16 cellular contexts compared by ENCODE assay signal in the genomic region with DNA sequence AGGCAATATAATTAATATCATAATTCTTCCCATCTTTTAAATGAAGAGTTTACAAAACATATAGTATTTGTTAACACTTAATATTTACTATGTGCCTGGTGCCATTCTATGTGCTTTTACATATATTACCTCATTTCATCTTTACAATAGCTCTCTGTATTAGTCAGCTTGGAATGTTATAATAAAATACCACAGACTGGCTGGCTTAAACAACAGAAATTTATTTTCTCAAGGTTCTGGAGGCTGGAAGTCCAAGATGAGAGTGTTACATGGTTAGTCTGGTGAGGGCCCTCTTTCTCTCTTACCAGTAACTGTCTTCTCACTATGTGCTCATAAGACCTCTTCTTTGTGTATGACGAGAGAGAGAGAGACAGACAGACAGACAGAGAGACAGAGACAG.
DNase-seq lines count a peak whose midpoint lies in the region; ATAC-seq and TF ChIP-seq lines count a peak whose summit lies in the region.
"Had no signal": no experiment of that assay in that cellular context is flagged by ENCODE, and none has a peak within 500 bp of the region (broad histone marks: within the 10 kb centered on the region; RNA-seq: fewer than 3 reads in every experiment).

No MANE protein-coding gene starts in this region.

- H3K4me3 ChIP-seq in IMR-90 (ENCODE audit: insufficient read depth, low read depth, low read length): no peak overlapping the region
- H3K4me3 ChIP-seq in astrocyte of the cerebellum (ENCODE audit: low read depth, low read length): no peak overlapping the region
- H3K4me3 ChIP-seq in fibroblast of mammary gland (ENCODE audit: control insufficient read depth, low read depth, low read length): no peak overlapping the region
- no peak overlapping the region for H3K4me3 ChIP-seq in neuronal stem cell (ENCODE audit: low read length in 2 of 2)
- H3K4me3 ChIP-seq: SJSA1 had no signal

- dilution Hi-C loops in IMR-90 (cut with HindIII; ENCODE audit: low sequenced_read_pairs, unreplicated experiment): no loop called here

- no peak overlapping the region for H4K5ac ChIP-seq in IMR-90 (ENCODE audit: low read depth, low read length)

- H3K23ac ChIP-seq in IMR-90 (ENCODE audit: low read depth, low read length) (no peak overlapping the region), neuronal stem cell (ENCODE audit: low read depth, low read length, poor library complexity) (no peak overlapping the region)

- no peak overlapping the region for H2AK9ac ChIP-seq in IMR-90 (replicated peaks; ENCODE audit: low read depth, low read length, poor library complexity)

- TF ChIP-seq CTCF in IMR-90 (conservative IDR thresholded peaks at IDR 0.05; ENCODE audit: low read depth, low read length): no peak
- TF ChIP-seq CTCF in astrocyte of the cerebellum (IDR thresholded peaks at IDR 0.05; ENCODE audit: low read depth, low read length, missing control alignments): no peak
- no peak for TF ChIP-seq CTCF in fibroblast of mammary gland (conservative IDR thresholded peaks at IDR 0.05; ENCODE audit: control insufficient read depth, insufficient read depth, low read depth, low read length)

- H3K27ac ChIP-seq in IMR-90 (ENCODE audit: insufficient read depth, low read length): peak overlapping the region; percentile 32; the same call in 1 of the 2 replicates
- H3K27ac ChIP-seq in neuronal stem cell (replicated peaks; ENCODE audit: low read length): no peak overlapping the region
- H3K27ac ChIP-seq: SJSA1 had no signal

- H3K14ac ChIP-seq in IMR-90 (replicated peaks; ENCODE audit: low read depth, low read length): no peak overlapping the region
- H3K14ac ChIP-seq in neuronal stem cell (ENCODE audit: low read length): no peak overlapping the region

- H2BK120ac ChIP-seq in IMR-90 (ENCODE audit: low read depth, low read length) (peak overlapping the region; percentile 70; the same call in 1 of the 2 replicates), neuronal stem cell (ENCODE audit: low read depth, low read length) (no peak overlapping the region)

- no TSS peak for BruUV-seq in IMR-90 (replicated peaks; lab: Mats Ljungman, UMichigan)

- ATAC-seq in IMR-90 (ENCODE audit: low read depth) (peak; percentile 67), HG03280 (IDR thresholded peaks at IDR 0.05; ENCODE audit: unreplicated experiment) (no peak)

- intact Hi-C loops in IMR-90 (cut with micrococcal nuclease): no loop called here

- H3K36me3 ChIP-seq in IMR-90 (ENCODE audit: control insufficient read depth, insufficient read depth, low read length) (no peaks in the 10 kb centered on the region), neuronal stem cell (replicated peaks in 1 of 2; ENCODE audit: control insufficient read depth in 2 of 2, insufficient read depth in 2 of 2, low read length in 2 of 2) (no peaks in the 10 kb centered on the region)
- H3K36me3 ChIP-seq: SJSA1 had no signal

- H2AK5ac ChIP-seq in IMR-90 (ENCODE audit: low read depth, low read length) (no peak overlapping the region), neuronal stem cell (ENCODE audit: low read depth, low read length) (no peak overlapping the region)

- H3K4ac ChIP-seq in IMR-90 (ENCODE audit: low read depth, low read length) (peak overlapping the region; percentile 32; the same call in 1 of the 2 replicates), neuronal stem cell (ENCODE audit: low read length) (no peak overlapping the region)

- no peak overlapping the region for H2AFZ ChIP-seq in IMR-90 (replicated peaks; ENCODE audit: low read length, poor library complexity)
- peak overlapping the region; percentile 0 for H2AFZ ChIP-seq in neuronal stem cell (ENCODE audit: low read length)

- no CpG with 5 or more reads among the region's 1 CpG for WGBS in IMR-90 (ENCODE audit: extremely low coverage in 2 of 2, insufficient read length in 1 of 2), 2 experiments
- no CpG with 5 or more reads among the region's 1 CpG for WGBS in neuronal stem cell (ENCODE audit: extremely low coverage in 2 of 2, insufficient read length in 2 of 2, insufficient replicate concordance in 1 of 2), 2 donors

- peak overlapping the region; percentile 69; the same call in 1 of the 2 replicates for H3K18ac ChIP-seq in IMR-90 (ENCODE audit: low read depth, low read length)
- no peak overlapping the region for H3K18ac ChIP-seq in neuronal stem cell (ENCODE audit: low read length)

- no peaks in the 10 kb centered on the region for H3K27me3 ChIP-seq in IMR-90 (ENCODE audit: control insufficient read depth, insufficient read depth, low read length)
- H3K27me3 ChIP-seq in neuronal stem cell (ENCODE audit: control insufficient read depth in 3 of 3, insufficient read depth in 3 of 3, low read depth in 1 of 3, low read length in 3 of 3): no peaks in the 10 kb centered on the region
- H3K27me3 ChIP-seq: SJSA1 had no signal

- H4K91ac ChIP-seq in IMR-90 (ENCODE audit: insufficient read depth, low read depth, low read length) (no peak overlapping the region), neuronal stem cell (ENCODE audit: low read depth, low read length, poor library complexity) (no peak overlapping the region)

- TF ChIP-seq RAD21 in IMR-90 (IDR thresholded peaks at IDR 0.05; ENCODE audit: low read length): no peak

- POLR2A ChIA-PET in IMR-90 (lab: Charles Lee; ENCODE audit: unreplicated experiment): no interaction called here

- H3K9me3 ChIP-seq in IMR-90 (ENCODE audit: control insufficient read depth, insufficient read depth, low read length) (no peaks in the 10 kb centered on the region), neuronal stem cell (replicated peaks in 1 of 2; ENCODE audit: control insufficient read depth in 2 of 2, insufficient read depth in 1 of 2, low read depth in 1 of 2, low read length in 2 of 2) (no peaks in the 10 kb centered on the region)
- H3K9me3 ChIP-seq: SJSA1 had no signal

- no peaks in the 10 kb centered on the region for H3K9me1 ChIP-seq in IMR-90 (ENCODE audit: insufficient read depth, low read length)

- no peak overlapping the region for H3K56ac ChIP-seq in IMR-90 (ENCODE audit: extremely low read depth, insufficient read depth, low read length)

- DNase-seq in IMR-90 (peak; percentile 41), astrocyte of the cerebellum (ENCODE audit: low read depth) (peak; percentile 24), fibroblast of mammary gland (ENCODE audit: low read depth) (peak; percentile 0), neuronal stem cell (ENCODE audit: low spot score) (no peak), H4 (ENCODE audit: low spot score) (no peak)
- DNase-seq in activated naive CD4-positive, alpha-beta T cell (lab: John Stamatoyannopoulos, UW): no peak
- no peak for DNase-seq in stimulated activated CD8-positive, alpha-beta memory T cell treated with anti-CD3 and anti-CD28 coated beads, Interleukin-4, amount 100 ng/mL, for 48 hours
- DNase-seq: DMS 273 treated with DMSO at 0.1 percent for 48 hours, GDM1, H7, NCI-H1417 treated with DMSO at 0.1 percent for 48 hours, NCI-H1930, NCI-H446 treated with DMSO at 0.1 percent for 48 hours, NCI-H774 had no signal

- H2BK12ac ChIP-seq in neuronal stem cell (ENCODE audit: low read length): no peak overlapping the region

- CTCF ChIA-PET in IMR-90 (lab: Yijun Ruan, JAX): no interaction called here

- H4K8ac ChIP-seq in IMR-90 (ENCODE audit: low read depth in 2 of 2, low read length in 2 of 2) (0 out of 4 replicates have a peak overlapping the region, but pooled peaks of 1 of the 2 experiments have one; percentile 12), neuronal stem cell (ENCODE audit: low read depth, low read length) (no peak overlapping the region)

- in situ Hi-C loops in IMR-90 (cut with MboI; ENCODE audit: low sequenced_read_pairs) (no loop called here), astrocyte of the cerebellum (cut with HindIII; ENCODE audit: low sequenced_read_pairs) (no loop called here)

- H3K9ac ChIP-seq in IMR-90 (ENCODE audit: low read depth, low read length) (0 out of 2 replicates have a peak overlapping the region, but pooled peaks have one; percentile 60), neuronal stem cell (ENCODE audit: low read depth, low read length, poor library complexity) (no peak overlapping the region)

- no peaks in the 10 kb centered on the region for H4K20me1 ChIP-seq in IMR-90 (ENCODE audit: insufficient read depth, low read length)

- H2BK15ac ChIP-seq in IMR-90 (ENCODE audit: low read depth, low read length): no peak overlapping the region
- no peak overlapping the region for H2BK15ac ChIP-seq in neuronal stem cell (ENCODE audit: low read length)

- no peak for TF ChIP-seq POLR2A in IMR-90 (IDR thresholded peaks at IDR 0.05; ENCODE audit: low read depth, low read length)

- H2BK20ac ChIP-seq in IMR-90 (ENCODE audit: low read depth, low read length): peak overlapping the region; percentile 48; the same call in 1 of the 2 replicates

- H3K4me1 ChIP-seq in IMR-90 (ENCODE audit: control insufficient read depth, insufficient read depth, low read length): no peaks in the 10 kb centered on the region
- H3K4me1 ChIP-seq in neuronal stem cell (ENCODE audit: control insufficient read depth in 2 of 2, insufficient read depth in 1 of 2, low read depth in 1 of 2, low read length in 2 of 2): no peaks in the 10 kb centered on the region
- H3K4me1 ChIP-seq: SJSA1 had no signal

- H3K79me1 ChIP-seq in IMR-90 (ENCODE audit: low read depth in 1 of 2, low read length in 2 of 2): no peaks in the 10 kb centered on the region
- H3K79me1 ChIP-seq in neuronal stem cell (ENCODE audit: low read depth, low read length): no peaks in the 10 kb centered on the region

- H2BK5ac ChIP-seq in IMR-90 (ENCODE audit: low read depth, low read length, poor library complexity, severe bottlenecking): no peak overlapping the region
- H2BK5ac ChIP-seq in neuronal stem cell (ENCODE audit: low read length): no peak overlapping the region

- H3K4me2 ChIP-seq in IMR-90 (ENCODE audit: low read depth, low read length) (no peak overlapping the region), neuronal stem cell (ENCODE audit: insufficient read depth, low read length, poor library complexity, severe bottlenecking) (no peak overlapping the region)

TF ChIP-seq in IMR-90, 13 proteins besides CTCF, POLR2A, EP300 and RAD21:
- no peak for TF ChIP-seq RFX5 (IDR thresholded peaks at IDR 0.05; ENCODE audit: low read depth, low read length)

Comparison
In these comparisons a context has a peak if more than half of its experiments do, and no peak if none do; other contexts are left out.
1. DNase-seq: peak in IMR-90 (single experiment), astrocyte of the cerebellum (single experiment) and fibroblast of mammary gland (single experiment); none in neuronal stem cell (single experiment), activated naive CD4-positive, alpha-beta T cell (0 of 4), stimulated activated CD8-positive, alpha-beta memory T cell treated with anti-CD3 and anti-CD28 coated beads, Interleukin-4, amount 100 ng/mL, for 48 hours (single experiment) and H4 (single experiment).